8 cellular contexts compared by ENCODE assay signal in genomic region chr22:50292643-50293440, GRCh38. TPM values are rescaled to one million over a fixed set of nuclear protein-coding genes. Genes with fewer than 3 reads are reported as not detected.
A peak's percentile ranks its signal among the peaks of the same experiment; 100 is the strongest.
DNase-seq lines count a peak whose midpoint lies in the region; ATAC-seq, FAIRE-seq and TF ChIP-seq lines count a peak whose summit lies in the region.

No MANE protein-coding gene starts in this region.

- H3K4me3 ChIP-seq in WI38 (ENCODE audit: low read depth, low read length) (peak overlapping the region; percentile 44), heart left ventricle (peak overlapping the region in 10 of 12 donors; percentile 3 to 46 (median 34)), skin epidermis (peak overlapping the region in 4 of 7 experiments; percentile 11 to 26 (median 18))

- H3K36me3 ChIP-seq in heart left ventricle = peaks cover 0 to 36% (median 24%) of the 10 kb centered on the region in 9 donors

- DNase-seq in GM18507 (ENCODE audit: extremely low spot score, insufficient read length, low read depth) = no peak
- no peak for DNase-seq in heart left ventricle
- no peak for DNase-seq in SW480 (ENCODE audit: low spot score)
- no peak for DNase-seq in T-helper 2 cell
- DNase-seq in NCI-H526 (lab: John Stamatoyannopoulos, UW) = no peak

- ATAC-seq in heart left ventricle (no peak), GM18498 (IDR thresholded peaks at IDR 0.05; ENCODE audit: unreplicated experiment) (no peak)

- TF ChIP-seq POLR2A in heart left ventricle (IDR thresholded peaks at IDR 0.05) = no peak

- no peaks in the 10 kb centered on the region for H3K27me3 ChIP-seq in heart left ventricle

- H3K27ac ChIP-seq in heart left ventricle (peak overlapping the region; percentile 41 to 97 (median 86)), skin epidermis (peak overlapping the region; percentile 24 to 93 (median 83))

- FAIRE-seq in GM18507 (lab: Jason Lieb, UNC) = peak; percentile 79

- 41 to 53% (median 47%) methylated on average over 17 to 29 of the region's 29 CpGs for WGBS in heart left ventricle, 4 donors

- peaks cover 3 to 67% (median 44%) of the 10 kb centered on the region in 12 donors for H3K4me1 ChIP-seq in heart left ventricle

- intact Hi-C loops in heart left ventricle (cut with DNase I) = loop anchor here in 4 of 10 donors (5.0 kb wide), 1 partner anchor 34 kb away; the partner anchor contains the start of gene DENND6B (in 4 of the 4)

- no peak for TF ChIP-seq CTCF in WI38 (IDR thresholded peaks at IDR 0.05; ENCODE audit: low read depth, low read length)
- TF ChIP-seq CTCF in heart left ventricle (IDR thresholded peaks at IDR 0.05) = no peak

- no peaks in the 10 kb centered on the region for H3K9me3 ChIP-seq in heart left ventricle

RNA-seq across cellular contexts. Expression of gene PLXNB2, which starts 14.6 kb away (rescaled TPM):
- 100 to 1,000 TPM in 2 of 9 donors, 10 to 100 TPM in 7; 44.4 to 139 (median 57.9) TPM for total RNA-seq in heart left ventricle
- polyA plus RNA-seq in heart left ventricle = 10 to 100 TPM; 35.1 to 40.3 TPM

RNA-seq across cellular contexts. Expression of gene MAPK11, which starts 22.7 kb away (rescaled TPM):
- total RNA-seq in heart left ventricle = 10 to 100 TPM in 1 of 9 donors, 1 to 10 TPM in 8; 5.0 to 12.1 (median 7.0) TPM
- 1 to 10 TPM; 7.8 to 9.9 TPM for polyA plus RNA-seq in heart left ventricle

RNA-seq across cellular contexts. Expression of gene MAPK12, which starts 31.4 kb away (rescaled TPM):
- 10 to 100 TPM; 12.2 to 18.0 (median 15.5) TPM for total RNA-seq in heart left ventricle
- polyA plus RNA-seq in heart left ventricle = 10 to 100 TPM; 11.6 to 17.9 TPM

RNA-seq across cellular contexts. Expression of gene DENND6B, which starts 34.0 kb away (rescaled TPM):
- 1 to 10 TPM; 1.0 to 3.2 (median 2.0) TPM for total RNA-seq in heart left ventricle
- polyA plus RNA-seq in heart left ventricle = 1 to 10 TPM; 1.0 to 1.3 TPM

RNA-seq across cellular contexts. Expression of gene HDAC10, which starts 41.8 kb away (rescaled TPM):
- 10 to 100 TPM in 6 of 9 donors, 1 to 10 TPM in 3; 6.8 to 22.4 (median 10.9) TPM for total RNA-seq in heart left ventricle
- 1 to 10 TPM; 6.2 to 10.0 TPM for polyA plus RNA-seq in heart left ventricle
